In genomic region chr1:150976879-150977694, GRCh38 we compare ENCODE assay signal across 9 cellular contexts. TPM values are rescaled to one million over a fixed set of nuclear protein-coding genes. Genes with fewer than 3 reads are reported as not detected.
A peak's percentile ranks its signal among the peaks of the same experiment; 100 is the strongest.
DNase-seq lines count a peak whose midpoint lies in the region; TF ChIP-seq lines count a peak whose summit lies in the region.
"Had no signal": no experiment of that assay in that cellular context is flagged by ENCODE, and none has a peak within 500 bp of the region (broad histone marks: within the 10 kb centered on the region; RNA-seq: fewer than 3 reads in every experiment).

No MANE protein-coding gene starts in this region.

- H3K27me3 ChIP-seq in HUES6 (ENCODE audit: control insufficient read depth, insufficient read depth, low read length) = no peaks in the 10 kb centered on the region
- H3K27me3 ChIP-seq in adrenal gland = no peaks in the 10 kb centered on the region
- no peaks in the 10 kb centered on the region; the same call in 1 of the 2 replicates for H3K27me3 ChIP-seq in iPS-20b (ENCODE audit: insufficient read depth, low read length)

- TF ChIP-seq CTCF in 22Rv1 (IDR thresholded peaks at IDR 0.05) = no peak
- TF ChIP-seq CTCF in adrenal gland (IDR thresholded peaks at IDR 0.05) = no peak

- 29 to 41% (median 35%) methylated on average over 9 to 11 of the region's 11 CpGs for WGBS in adrenal gland, 4 donors

- H3K9me3 ChIP-seq in HUES6 (ENCODE audit: control insufficient read depth, insufficient read depth, low read depth, low read length) = no peaks in the 10 kb centered on the region
- H3K9me3 ChIP-seq in adrenal gland (replicated peaks in 1 of 3) = no peaks in the 10 kb centered on the region
- no peaks in the 10 kb centered on the region for H3K9me3 ChIP-seq in iPS-20b (ENCODE audit: insufficient read depth, low read depth, low read length)

- H3K9ac ChIP-seq in HUES6 (ENCODE audit: low read length) (peak overlapping the region; percentile 21), iPS-20b (ENCODE audit: low read depth, low read length) (peak overlapping the region; percentile 42; the same call in 1 of the 2 replicates)

- intact Hi-C loops in adrenal gland (cut with DNase I) = no loop called here

- H3K4me1 ChIP-seq in HUES6 (ENCODE audit: control insufficient read depth, insufficient read depth, low read length) (peaks cover 54% of the 10 kb centered on the region), adrenal gland (replicated peaks in 1 of 2) (peaks cover 38 to 47% of the 10 kb centered on the region in 2 donors), iPS-20b (ENCODE audit: insufficient read depth, low read length) (peaks cover 46% of the 10 kb centered on the region)

- H3K4me3 ChIP-seq in HUES6 (ENCODE audit: low read depth, low read length) (peak overlapping the region; percentile 25; the same call in 1 of the 2 replicates), adrenal gland (no peak overlapping the region), iPS-20b (ENCODE audit: low read length) (peak overlapping the region; percentile 7; the same call in 1 of the 2 replicates), skin epidermis (peak overlapping the region in 1 of 7 experiments; percentile 1)

- TF ChIP-seq POLR2A in adrenal gland (IDR thresholded peaks at IDR 0.05) = peak; percentile 7 to 87

- H3K36me3 ChIP-seq in HUES6 (ENCODE audit: control insufficient read depth, insufficient read depth, low read length) (no peaks in the 10 kb centered on the region), adrenal gland (replicated peaks in 1 of 2) (no peaks in the 10 kb centered on the region), iPS-20b (ENCODE audit: insufficient read depth, low read depth, low read length) (no peaks in the 10 kb centered on the region)

- DNase-seq in T-helper 2 cell (peak; percentile 31 to 89 (median 58)), adrenal gland (peak; percentile 93 to 96 (median 95)), cerebellum (ENCODE audit: low spot score) (no peak), DMS79 treated with DMSO at 0.1 percent for 48 hours (lab: John Stamatoyannopoulos, UW) (no peak)

- peak overlapping the region; percentile 43; the same call in 1 of the 2 replicates for H3K27ac ChIP-seq in 22Rv1
- no peak overlapping the region; the same call in 1 of the 2 replicates for H3K27ac ChIP-seq in HUES6 (ENCODE audit: low read depth, low read length)
- H3K27ac ChIP-seq in adrenal gland = peak overlapping the region; percentile 60 to 82 (median 67)
- H3K27ac ChIP-seq in iPS-20b (ENCODE audit: low read length) = peak overlapping the region; percentile 25
- H3K27ac ChIP-seq in skin epidermis = peak overlapping the region in 20 of 21 experiments; percentile 1 to 83 (median 62)
- H3K27ac ChIP-seq: C4-2B had no signal

RNA-seq across cellular contexts. Expression of gene CERS2, which starts 2.5 kb away (rescaled TPM):
- total RNA-seq in adrenal gland = 100 to 1,000 TPM; 297 to 682 (median 505) TPM
- 100 to 1,000 TPM; 482 to 547 (median 520) TPM for polyA plus RNA-seq in adrenal gland
- 38.6 TPM for total RNA-seq in cerebellum

RNA-seq across cellular contexts. Expression of gene ANXA9, which starts 5.0 kb away (rescaled TPM):
- total RNA-seq in adrenal gland (1 to 10 TPM in 2 of 8 donors, under 1 TPM in 6; 0.24 to 3.2 (median 0.54) TPM), cerebellum (0.18 TPM)
- polyA plus RNA-seq in adrenal gland = under 1 TPM; 0.18 to 0.56 (median 0.40) TPM

RNA-seq across cellular contexts. Expression of gene MINDY1, which starts 29.6 kb away (rescaled TPM):
- total RNA-seq in adrenal gland = 10 to 100 TPM; 13.3 to 37.5 (median 34.4) TPM
- polyA plus RNA-seq in adrenal gland = 10 to 100 TPM in 2 of 3 donors, 1 to 10 TPM in 1; 6.0 to 12.5 (median 12.5) TPM
- total RNA-seq in cerebellum = 18.8 TPM

RNA-seq across cellular contexts. Expression of gene PRUNE1, which starts 31.2 kb away (rescaled TPM):
- 10 to 100 TPM; 12.3 to 25.7 (median 20.2) TPM for total RNA-seq in adrenal gland
- polyA plus RNA-seq in adrenal gland = 10 to 100 TPM; 10.2 to 16.1 (median 10.9) TPM
- 16.2 TPM for total RNA-seq in cerebellum

RNA-seq across cellular contexts. Expression of gene SETDB1, which starts 50.9 kb away (rescaled TPM):
- total RNA-seq in adrenal gland (10 to 100 TPM; 12.6 to 46.6 (median 31.9) TPM), cerebellum (57.9 TPM)
- 10 to 100 TPM; 28.9 to 50.4 (median 41.3) TPM for polyA plus RNA-seq in adrenal gland

Comparison
In these comparisons a context has a peak if more than half of its experiments do, and no peak if none do; other contexts are left out.
1. H3K4me3 ChIP-seq: peak in HUES6 (single experiment) and iPS-20b (single experiment); none in adrenal gland (0 of 4).
2. DNase-seq: peak in T-helper 2 cell (5 of 5) and adrenal gland (7 of 7); none in cerebellum (single experiment) and DMS79 treated with DMSO at 0.1 percent for 48 hours (single experiment).